ENCODE assay signal across 8 cellular contexts in genomic region chr22:35477911-35478582, GRCh38.
DNase-seq lines count a peak whose midpoint lies in the region; ATAC-seq and TF ChIP-seq lines count a peak whose summit lies in the region.

No MANE protein-coding gene starts in this region.

- H3K9me3 Mint-ChIP-seq in WTC11 (peaks cover 6% of the 10 kb centered on the region; the same call in 1 of the 2 replicates), mesothelial cell of epicardium (no peaks in the 10 kb centered on the region)

- CTCF ChIA-PET in WTC11 (lab: Charles Lee), result interaction anchor here (0.9 to 1.7 kb wide), 3 partner anchors 10 to 57 kb away, joined by 3 to 4 read pairs (median 3); no protein-coding TSS in a partner anchor

- H3K4me3 Mint-ChIP-seq in WTC11 (no peak overlapping the region), mesothelial cell of epicardium (peak overlapping the region; percentile 3)

- H3K27ac Mint-ChIP-seq in WTC11, result 0 out of 2 replicates have a peak overlapping the region, but pooled peaks have one; percentile 32
- peak overlapping the region; percentile 90 for H3K27ac Mint-ChIP-seq in mesothelial cell of epicardium

- H3K4me1 Mint-ChIP-seq in WTC11 (peaks cover 9% of the 10 kb centered on the region), mesothelial cell of epicardium (peaks cover 54% of the 10 kb centered on the region)

- H3K36me3 Mint-ChIP-seq in WTC11 (no peaks in the 10 kb centered on the region), mesothelial cell of epicardium (no peaks in the 10 kb centered on the region)

- POLR2A ChIA-PET in WTC11 (lab: Charles Lee), result no interaction called here

- H3K27me3 Mint-ChIP-seq in WTC11 (ENCODE audit: low read depth), result peaks cover 7% of the 10 kb centered on the region
- H3K27me3 Mint-ChIP-seq in mesothelial cell of epicardium (ENCODE audit: low read depth), result peaks cover 1% of the 10 kb centered on the region

- no peak for ATAC-seq in WTC11

- DNase-seq in DMS53 (lab: John Stamatoyannopoulos, UW) (peak; percentile 70), NCI-H2029 treated with DMSO at 0.1 percent for 48 hours (lab: John Stamatoyannopoulos, UW) (peak; percentile 89), WTC11 (ENCODE audit: low spot score) (no peak), mesothelial cell of epicardium (ENCODE audit: low spot score in 2 of 2, unreplicated experiment in 2 of 2) (peak; percentile 67 to 74), activated gamma-delta T cell treated with Interleukin-2 at 50 U/mL for 16 hours (no peak), anterior cingulate cortex (lab: John Stamatoyannopoulos, UW) (no peak)
- DNase-seq in stimulated activated naive CD4-positive, alpha-beta T cell (lab: John Stamatoyannopoulos, UW), result no peak
- no peak for DNase-seq in activated CD8-positive, alpha-beta memory T cell treated with anti-CD3 and anti-CD28 coated beads, Interleukin-2, amount 50 U/mL, for 4 hours

- TF ChIP-seq CTCF in WTC11 (IDR thresholded peaks at IDR 0.05) (no peak), mesothelial cell of epicardium (IDR thresholded peaks at IDR 0.05; ENCODE audit: unreplicated experiment) (no peak)

TF ChIP-seq in WTC11, 78 proteins besides CTCF, POLR2A, EP300 and RAD21:
- no peak for TF ChIP-seq RELA (CRISPR knock-in tag; IDR thresholded peaks at IDR 0.05; ENCODE audit: borderline replicate concordance)
- no peak for TF ChIP-seq CBFB (CRISPR knock-in tag; IDR thresholded peaks at IDR 0.05; ENCODE audit: low read depth)
- no peak for TF ChIP-seq MLX (CRISPR knock-in tag; IDR thresholded peaks at IDR 0.05)
- no peak for TF ChIP-seq OVOL2 (CRISPR knock-in tag; IDR thresholded peaks at IDR 0.05; ENCODE audit: borderline replicate concordance)
- TF ChIP-seq HMGA2 (CRISPR knock-in tag; IDR thresholded peaks at IDR 0.05), result no peak
- no peak for TF ChIP-seq FOXP4 (CRISPR knock-in tag; IDR thresholded peaks at IDR 0.05)
- TF ChIP-seq, protein P1, sequence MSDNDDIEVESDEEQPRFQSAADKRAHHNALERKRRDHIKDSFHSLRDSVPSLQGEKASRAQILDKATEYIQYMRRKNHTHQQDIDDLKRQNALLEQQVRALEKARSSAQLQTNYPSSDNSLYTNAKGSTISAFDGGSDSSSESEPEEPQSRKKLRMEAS (CRISPR knock-in tag; IDR thresholded peaks at IDR 0.05), result no peak
- TF ChIP-seq GTF2I (CRISPR knock-in tag; conservative IDR thresholded peaks at IDR 0.05), result no peak
- no peak for TF ChIP-seq HMGXB4 (CRISPR knock-in tag; IDR thresholded peaks at IDR 0.05)
- TF ChIP-seq MYBL2 (CRISPR knock-in tag; IDR thresholded peaks at IDR 0.05), result no peak
- no peak for TF ChIP-seq SOX15 (CRISPR knock-in tag; IDR thresholded peaks at IDR 0.05)
- TF ChIP-seq, protein P2, sequence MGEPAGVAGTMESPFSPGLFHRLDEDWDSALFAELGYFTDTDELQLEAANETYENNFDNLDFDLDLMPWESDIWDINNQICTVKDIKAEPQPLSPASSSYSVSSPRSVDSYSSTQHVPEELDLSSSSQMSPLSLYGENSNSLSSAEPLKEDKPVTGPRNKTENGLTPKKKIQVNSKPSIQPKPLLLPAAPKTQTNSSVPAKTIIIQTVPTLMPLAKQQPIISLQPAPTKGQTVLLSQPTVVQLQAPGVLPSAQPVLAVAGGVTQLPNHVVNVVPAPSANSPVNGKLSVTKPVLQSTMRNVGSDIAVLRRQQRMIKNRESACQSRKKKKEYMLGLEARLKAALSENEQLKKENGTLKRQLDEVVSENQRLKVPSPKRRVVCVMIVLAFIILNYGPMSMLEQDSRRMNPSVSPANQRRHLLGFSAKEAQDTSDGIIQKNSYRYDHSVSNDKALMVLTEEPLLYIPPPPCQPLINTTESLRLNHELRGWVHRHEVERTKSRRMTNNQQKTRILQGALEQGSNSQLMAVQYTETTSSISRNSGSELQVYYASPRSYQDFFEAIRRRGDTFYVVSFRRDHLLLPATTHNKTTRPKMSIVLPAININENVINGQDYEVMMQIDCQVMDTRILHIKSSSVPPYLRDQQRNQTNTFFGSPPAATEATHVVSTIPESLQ (CRISPR knock-in tag; IDR thresholded peaks at IDR 0.05), result no peak
- TF ChIP-seq, protein P3, sequence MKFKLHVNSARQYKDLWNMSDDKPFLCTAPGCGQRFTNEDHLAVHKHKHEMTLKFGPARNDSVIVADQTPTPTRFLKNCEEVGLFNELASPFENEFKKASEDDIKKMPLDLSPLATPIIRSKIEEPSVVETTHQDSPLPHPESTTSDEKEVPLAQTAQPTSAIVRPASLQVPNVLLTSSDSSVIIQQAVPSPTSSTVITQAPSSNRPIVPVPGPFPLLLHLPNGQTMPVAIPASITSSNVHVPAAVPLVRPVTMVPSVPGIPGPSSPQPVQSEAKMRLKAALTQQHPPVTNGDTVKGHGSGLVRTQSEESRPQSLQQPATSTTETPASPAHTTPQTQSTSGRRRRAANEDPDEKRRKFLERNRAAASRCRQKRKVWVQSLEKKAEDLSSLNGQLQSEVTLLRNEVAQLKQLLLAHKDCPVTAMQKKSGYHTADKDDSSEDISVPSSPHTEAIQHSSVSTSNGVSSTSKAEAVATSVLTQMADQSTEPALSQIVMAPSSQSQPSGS (CRISPR knock-in tag; IDR thresholded peaks at IDR 0.05; ENCODE audit: borderline replicate concordance, low read depth), result no peak
- no peak for TF ChIP-seq TEAD1 (CRISPR knock-in tag; IDR thresholded peaks at IDR 0.05)
- TF ChIP-seq FOXJ3 (CRISPR knock-in tag; IDR thresholded peaks at IDR 0.05; ENCODE audit: borderline replicate concordance), result no peak
- no peak for TF ChIP-seq FOXK1 (CRISPR knock-in tag; IDR thresholded peaks at IDR 0.05)
- TF ChIP-seq ZBTB21 (CRISPR knock-in tag; IDR thresholded peaks at IDR 0.05; ENCODE audit: borderline replicate concordance), result no peak

Comparison
In these comparisons a context has a peak if more than half of its experiments do, and no peak if none do; other contexts are left out.
1. DNase-seq: peak in DMS53 (single experiment), NCI-H2029 treated with DMSO at 0.1 percent for 48 hours (single experiment) and mesothelial cell of epicardium (2 of 2); none in WTC11 (single experiment), activated gamma-delta T cell treated with Interleukin-2 at 50 U/mL for 16 hours (single experiment), anterior cingulate cortex (0 of 58), stimulated activated naive CD4-positive, alpha-beta T cell (0 of 6) and activated CD8-positive, alpha-beta memory T cell treated with anti-CD3 and anti-CD28 coated beads, Interleukin-2, amount 50 U/mL, for 4 hours (single experiment).